ENCODE assay signal across 18 cellular contexts in the genomic region with DNA sequence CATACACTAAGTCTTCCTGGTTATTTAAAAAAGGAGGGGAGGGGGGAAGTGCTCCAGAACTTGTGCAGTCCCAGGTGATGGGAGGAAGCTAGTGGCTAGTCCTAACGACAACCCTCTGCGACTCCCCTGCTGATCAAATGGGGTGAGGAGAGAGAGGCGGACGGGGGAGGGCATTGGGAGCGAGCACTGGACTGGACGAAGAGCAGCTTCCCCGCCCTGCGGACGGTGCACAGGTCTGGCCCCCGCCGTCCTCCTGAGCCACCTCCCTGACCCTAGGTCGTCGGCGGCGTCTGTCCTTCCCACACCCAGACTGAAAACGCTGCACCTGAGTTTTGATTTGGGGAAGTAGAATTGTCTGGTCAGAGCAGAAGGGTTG. TPM values are rescaled to one million over a fixed set of nuclear protein-coding genes. Genes with fewer than 3 reads are reported as not detected.
DNase-seq lines count a peak whose midpoint lies in the region; ATAC-seq, FAIRE-seq and TF ChIP-seq lines count a peak whose summit lies in the region.
"Had no signal": no experiment of that assay in that cellular context is flagged by ENCODE, and none has a peak within 500 bp of the region (broad histone marks: within the 10 kb centered on the region; RNA-seq: fewer than 3 reads in every experiment).

No MANE protein-coding gene starts in this region.

- no peak for FAIRE-seq in kidney (lab: Jason Lieb, UNC)

- no peaks in the 10 kb centered on the region for H3K36me3 Mint-ChIP-seq in CD4-positive, alpha-beta T cell (ENCODE audit: low read depth)
- H3K36me3 Mint-ChIP-seq in activated CD8-positive, alpha-beta T cell treated with anti-CD3 and anti-CD28 coated beads for 36 hours (ENCODE audit: low read depth) = no peaks in the 10 kb centered on the region

- DNase-seq in CD4-positive, alpha-beta T cell = no peak
- DNase-seq in D341Med (ENCODE audit: low spot score) = peak; percentile 24
- DNase-seq in activated CD8-positive, alpha-beta T cell treated with anti-CD3 and anti-CD28 coated beads for 36 hours = no peak
- peak; percentile 69 for DNase-seq in kidney
- no peak for DNase-seq in AG20443 (ENCODE audit: low spot score)
- DNase-seq: adrenal gland; erythroblast; heart left ventricle; NCI-H1694; right lobe of liver; stimulated activated CD4-positive, alpha-beta T cell treated with anti-CD3 and anti-CD28 coated beads, Interleukin-4, amount 100 ng/mL, for 1 hour had no signal

- peaks cover 95% of the 10 kb centered on the region for H3K27me3 ChIP-seq in CD4-positive, alpha-beta T cell (ENCODE audit: control insufficient read depth, insufficient read depth, low read length)

- H3K4me1 Mint-ChIP-seq in CD4-positive, alpha-beta T cell (ENCODE audit: low read depth) = peaks cover 53% of the 10 kb centered on the region
- peaks cover 54% of the 10 kb centered on the region for H3K4me1 Mint-ChIP-seq in activated CD8-positive, alpha-beta T cell treated with anti-CD3 and anti-CD28 coated beads for 36 hours (ENCODE audit: low read depth)

- POLR2A ChIA-PET in CD4-positive, alpha-beta T cell (lab: Charles Lee) = interaction anchor here (1.0 to 1.2 kb wide), 2 partner anchors 8 to 20 kb away, joined by 3 to 4 read pairs; no protein-coding TSS in a partner anchor
- POLR2A ChIA-PET in activated CD8-positive, alpha-beta T cell treated with anti-CD3 and anti-CD28 coated beads for 36 hours (lab: Charles Lee) = no interaction called here

- no peak for ATAC-seq in CD4-positive, alpha-beta T cell (ENCODE audit: poor library complexity)
- ATAC-seq in activated CD8-positive, alpha-beta T cell treated with anti-CD3 and anti-CD28 coated beads for 36 hours = no peak
- no peak for ATAC-seq in SK-N-SH treated with all-trans-retinoic acid at 6 μM for 48 hours
- no peak for ATAC-seq in GM19467 (IDR thresholded peaks at IDR 0.05; ENCODE audit: unreplicated experiment)
- ATAC-seq: HCT116, heart left ventricle had no signal

- CTCF ChIA-PET in CD4-positive, alpha-beta T cell (lab: Charles Lee) = no interaction called here
- CTCF ChIA-PET in activated CD8-positive, alpha-beta T cell treated with anti-CD3 and anti-CD28 coated beads for 36 hours (lab: Charles Lee) = interaction anchor here (1.2 to 1.3 kb wide), 2 partner anchors 9 to 94 kb away, joined by 3 read pairs; no protein-coding TSS in a partner anchor

- TF ChIP-seq CTCF in CD4-positive, alpha-beta T cell (IDR thresholded peaks at IDR 0.05) = no peak
- TF ChIP-seq CTCF in activated CD8-positive, alpha-beta T cell treated with anti-CD3 and anti-CD28 coated beads for 36 hours (IDR thresholded peaks at IDR 0.05) = no peak
- no peak for TF ChIP-seq CTCF in kidney (IDR thresholded peaks at IDR 0.05; ENCODE audit: borderline replicate concordance, extremely low read depth, insufficient read depth)

- no peak overlapping the region for H3K27ac ChIP-seq in CD4-positive, alpha-beta T cell (ENCODE audit: low read depth, low read length)
- no peak overlapping the region for H3K27ac ChIP-seq in kidney (ENCODE audit: low read depth in 2 of 2, low read length in 2 of 2)
- H3K27ac ChIP-seq: adrenal gland, C4-2B, heart left ventricle, right lobe of liver, vagina had no signal

- H3K27me3 Mint-ChIP-seq in CD4-positive, alpha-beta T cell = peaks cover 91% of the 10 kb centered on the region
- H3K27me3 Mint-ChIP-seq in activated CD8-positive, alpha-beta T cell treated with anti-CD3 and anti-CD28 coated beads for 36 hours = peaks cover 78% of the 10 kb centered on the region

- H3K36me3 ChIP-seq in kidney (ENCODE audit: control insufficient read depth in 1 of 2, insufficient read depth in 2 of 2, low read length in 2 of 2) = no peaks in the 10 kb centered on the region
- H3K36me3 ChIP-seq: adrenal gland, heart left ventricle, right lobe of liver, vagina had no signal

- peaks cover 9 to 12% of the 10 kb centered on the region in 2 donors for H3K4me1 ChIP-seq in kidney (ENCODE audit: control insufficient read depth in 1 of 2, insufficient read depth in 1 of 2, low read depth in 1 of 2, low read length in 2 of 2)

- no peaks in the 10 kb centered on the region for H3K9me3 ChIP-seq in CD4-positive, alpha-beta T cell (ENCODE audit: control insufficient read depth, low read length)
- H3K9me3 ChIP-seq in kidney (ENCODE audit: control insufficient read depth in 1 of 2, low read length in 2 of 2) = no peaks in the 10 kb centered on the region
- H3K9me3 ChIP-seq: adrenal gland, heart left ventricle, right lobe of liver, vagina had no signal

- intact Hi-C loops in CD4-positive, alpha-beta T cell (cut with DNase I, micrococcal nuclease) = loop anchor here in 1 of 2 experiments (10.0 kb wide), 1 partner anchor 88 kb away; no protein-coding TSS in a partner anchor
- intact Hi-C loops in activated CD8-positive, alpha-beta T cell treated with anti-CD3 and anti-CD28 coated beads for 36 hours (cut with micrococcal nuclease) = no loop called here
- intact Hi-C loops in kidney (cut with DNase I) = no loop called here

- peak overlapping the region; percentile 22 for H3K4me3 Mint-ChIP-seq in CD4-positive, alpha-beta T cell
- peak overlapping the region; percentile 10 for H3K4me3 Mint-ChIP-seq in activated CD8-positive, alpha-beta T cell treated with anti-CD3 and anti-CD28 coated beads for 36 hours

- no peak overlapping the region for H3K27ac Mint-ChIP-seq in CD4-positive, alpha-beta T cell
- no peak overlapping the region for H3K27ac Mint-ChIP-seq in activated CD8-positive, alpha-beta T cell treated with anti-CD3 and anti-CD28 coated beads for 36 hours

- H3K9me3 Mint-ChIP-seq in CD4-positive, alpha-beta T cell = no peaks in the 10 kb centered on the region
- H3K9me3 Mint-ChIP-seq in activated CD8-positive, alpha-beta T cell treated with anti-CD3 and anti-CD28 coated beads for 36 hours = no peaks in the 10 kb centered on the region

- H3K9ac ChIP-seq in kidney (ENCODE audit: low read length in 2 of 2) = no peak overlapping the region

- H3K4me3 ChIP-seq in kidney (ENCODE audit: low read length in 2 of 2) = no peak overlapping the region
- H3K4me3 ChIP-seq: adrenal gland, heart left ventricle, right lobe of liver had no signal

TF ChIP-seq in SK-N-SH treated with all-trans-retinoic acid at 6 μM for 48 hours, 23 proteins besides CTCF, POLR2A, EP300 and RAD21 (continues in another document):
- no peak for TF ChIP-seq ZFP3 (CRISPR knock-in tag; IDR thresholded peaks at IDR 0.05)
- TF ChIP-seq ISL1 (CRISPR knock-in tag; IDR thresholded peaks at IDR 0.05) = no peak
- no peak for TF ChIP-seq ZNF70 (CRISPR knock-in tag; IDR thresholded peaks at IDR 0.05)
- TF ChIP-seq ARNTL (CRISPR knock-in tag; IDR thresholded peaks at IDR 0.05; ENCODE audit: borderline replicate concordance, low read depth) = no peak
- TF ChIP-seq ZFP30 (CRISPR knock-in tag; IDR thresholded peaks at IDR 0.05) = no peak
- no peak for TF ChIP-seq BACH2 (CRISPR knock-in tag; IDR thresholded peaks at IDR 0.05; ENCODE audit: borderline replicate concordance)
- no peak for TF ChIP-seq PPARA (CRISPR knock-in tag; IDR thresholded peaks at IDR 0.05; ENCODE audit: borderline replicate concordance)
- no peak for TF ChIP-seq SNAI2 (CRISPR knock-in tag; IDR thresholded peaks at IDR 0.05)
- TF ChIP-seq, protein P1, sequence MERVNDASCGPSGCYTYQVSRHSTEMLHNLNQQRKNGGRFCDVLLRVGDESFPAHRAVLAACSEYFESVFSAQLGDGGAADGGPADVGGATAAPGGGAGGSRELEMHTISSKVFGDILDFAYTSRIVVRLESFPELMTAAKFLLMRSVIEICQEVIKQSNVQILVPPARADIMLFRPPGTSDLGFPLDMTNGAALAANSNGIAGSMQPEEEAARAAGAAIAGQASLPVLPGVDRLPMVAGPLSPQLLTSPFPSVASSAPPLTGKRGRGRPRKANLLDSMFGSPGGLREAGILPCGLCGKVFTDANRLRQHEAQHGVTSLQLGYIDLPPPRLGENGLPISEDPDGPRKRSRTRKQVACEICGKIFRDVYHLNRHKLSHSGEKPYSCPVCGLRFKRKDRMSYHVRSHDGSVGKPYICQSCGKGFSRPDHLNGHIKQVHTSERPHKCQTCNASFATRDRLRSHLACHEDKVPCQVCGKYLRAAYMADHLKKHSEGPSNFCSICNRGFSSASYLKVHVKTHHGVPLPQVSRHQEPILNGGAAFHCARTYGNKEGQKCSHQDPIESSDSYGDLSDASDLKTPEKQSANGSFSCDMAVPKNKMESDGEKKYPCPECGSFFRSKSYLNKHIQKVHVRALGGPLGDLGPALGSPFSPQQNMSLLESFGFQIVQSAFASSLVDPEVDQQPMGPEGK (CRISPR knock-in tag; IDR thresholded peaks at IDR 0.05; ENCODE audit: borderline replicate concordance) = no peak
- no peak for TF ChIP-seq OSR1 (CRISPR knock-in tag; IDR thresholded peaks at IDR 0.05)
- TF ChIP-seq, protein P2, sequence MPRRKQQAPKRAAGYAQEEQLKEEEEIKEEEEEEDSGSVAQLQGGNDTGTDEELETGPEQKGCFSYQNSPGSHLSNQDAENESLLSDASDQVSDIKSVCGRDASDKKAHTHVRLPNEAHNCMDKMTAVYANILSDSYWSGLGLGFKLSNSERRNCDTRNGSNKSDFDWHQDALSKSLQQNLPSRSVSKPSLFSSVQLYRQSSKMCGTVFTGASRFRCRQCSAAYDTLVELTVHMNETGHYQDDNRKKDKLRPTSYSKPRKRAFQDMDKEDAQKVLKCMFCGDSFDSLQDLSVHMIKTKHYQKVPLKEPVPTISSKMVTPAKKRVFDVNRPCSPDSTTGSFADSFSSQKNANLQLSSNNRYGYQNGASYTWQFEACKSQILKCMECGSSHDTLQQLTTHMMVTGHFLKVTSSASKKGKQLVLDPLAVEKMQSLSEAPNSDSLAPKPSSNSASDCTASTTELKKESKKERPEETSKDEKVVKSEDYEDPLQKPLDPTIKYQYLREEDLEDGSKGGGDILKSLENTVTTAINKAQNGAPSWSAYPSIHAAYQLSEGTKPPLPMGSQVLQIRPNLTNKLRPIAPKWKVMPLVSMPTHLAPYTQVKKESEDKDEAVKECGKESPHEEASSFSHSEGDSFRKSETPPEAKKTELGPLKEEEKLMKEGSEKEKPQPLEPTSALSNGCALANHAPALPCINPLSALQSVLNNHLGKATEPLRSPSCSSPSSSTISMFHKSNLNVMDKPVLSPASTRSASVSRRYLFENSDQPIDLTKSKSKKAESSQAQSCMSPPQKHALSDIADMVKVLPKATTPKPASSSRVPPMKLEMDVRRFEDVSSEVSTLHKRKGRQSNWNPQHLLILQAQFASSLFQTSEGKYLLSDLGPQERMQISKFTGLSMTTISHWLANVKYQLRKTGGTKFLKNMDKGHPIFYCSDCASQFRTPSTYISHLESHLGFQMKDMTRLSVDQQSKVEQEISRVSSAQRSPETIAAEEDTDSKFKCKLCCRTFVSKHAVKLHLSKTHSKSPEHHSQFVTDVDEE (CRISPR knock-in tag; IDR thresholded peaks at IDR 0.05) = no peak

RNA-seq across cellular contexts. Expression of a gene that starts 2.2 kb away (rescaled TPM):
- total RNA-seq in CD4-positive, alpha-beta T cell = not detected
- under 1 TPM; 0.61 to 0.67 TPM for total RNA-seq in activated CD8-positive, alpha-beta T cell treated with anti-CD3 and anti-CD28 coated beads for 36 hours
- not detected for total RNA-seq in kidney
- not detected for polyA plus RNA-seq in kidney (ENCODE audit: insufficient read depth, low read depth, low replicate concordance)
- total RNA-seq: adrenal gland, heart left ventricle, LHCN-M2, liver, right lobe of liver, vagina had no signal
- polyA plus RNA-seq: adrenal gland, heart left ventricle, liver had no signal

Comparison
In these comparisons a context has a peak if more than half of its experiments do, and no peak if none do; other contexts are left out.
1. DNase-seq: peak in D341Med (single experiment) and kidney (single experiment); none in CD4-positive, alpha-beta T cell (0 of 10), activated CD8-positive, alpha-beta T cell treated with anti-CD3 and anti-CD28 coated beads for 36 hours (single experiment) and AG20443 (single experiment).